In the genomic region with DNA sequence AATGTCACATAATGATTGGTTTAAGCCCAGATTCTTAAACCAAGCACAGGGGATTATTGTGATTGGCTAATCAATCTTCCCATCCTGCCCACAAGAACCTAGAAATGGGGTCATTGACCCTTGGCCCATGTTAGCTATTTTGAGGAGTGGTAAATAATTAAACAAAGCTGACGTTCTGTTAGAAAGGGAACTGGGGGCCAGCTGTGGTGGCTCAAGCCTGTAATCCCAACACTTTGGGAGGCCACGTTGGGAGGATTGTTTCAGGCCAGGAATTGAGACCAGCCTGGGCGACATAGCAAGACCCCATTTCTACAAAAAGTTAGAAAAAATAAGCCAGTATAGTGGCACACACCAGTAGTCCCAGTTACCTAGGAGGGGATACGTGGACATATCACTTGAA, we compare ENCODE assay signal across 17 cellular contexts.
"Had no signal": no experiment of that assay in that cellular context is flagged by ENCODE, and none has a peak within 500 bp of the region (broad histone marks: within the 10 kb centered on the region; RNA-seq: fewer than 3 reads in every experiment).

No MANE protein-coding gene starts in this region.

- H3K27ac Mint-ChIP-seq: memory B cell; mesothelial cell of epicardium; stimulated activated memory B cell treated with anti-CD40 and anti-IgM and Interleukin-4, amounts not matched to agents 10 μg/mL and 1 μg/mL and 100 μg/mL, for 72 hours; stimulated activated naive CD8-positive, alpha-beta T cell treated with anti-CD3 and anti-CD28 coated beads, Interleukin-15, Interleukin-2, amounts not matched to agents 100 ng/mL and 50 ng/mL, for 24 hours had no signal

- H3K27me3 Mint-ChIP-seq: memory B cell; stimulated activated memory B cell treated with anti-CD40 and anti-IgM and Interleukin-4, amounts not matched to agents 10 μg/mL and 1 μg/mL and 100 μg/mL, for 72 hours; stimulated activated naive CD8-positive, alpha-beta T cell treated with anti-CD3 and anti-CD28 coated beads, Interleukin-15, Interleukin-2, amounts not matched to agents 100 ng/mL and 50 ng/mL, for 24 hours had no signal

- H3K27ac ChIP-seq: lower lobe of right lung, neutrophil, tibial artery, upper lobe of left lung, vagina had no signal

- ATAC-seq: lower lobe of right lung; stimulated activated memory B cell treated with anti-CD40 and anti-IgM and Interleukin-4, amounts not matched to agents 10 μg/mL and 1 μg/mL and 100 μg/mL, for 72 hours had no signal

- H3K9me3 ChIP-seq: heart left ventricle, lower lobe of right lung, neutrophil, right atrium auricular region, tibial artery, upper lobe of left lung, vagina had no signal

- DNase-seq: cortex of kidney; dorsolateral prefrontal cortex; effector CD8-positive, alpha-beta T cell; foreskin melanocyte; hippocampal formation; lower lobe of right lung; stimulated activated CD4-positive, alpha-beta T cell treated with anti-CD3 and anti-CD28 coated beads, Interleukin-4, amount 100 ng/mL, for 1 hour; tibial artery had no signal

- H3K4me1 ChIP-seq: lower lobe of right lung, right atrium auricular region, tibial artery, upper lobe of left lung, vagina had no signal

- H3K27me3 ChIP-seq: dorsolateral prefrontal cortex, heart left ventricle, neutrophil, right atrium auricular region, tibial artery, upper lobe of left lung, vagina had no signal

- H3K36me3 ChIP-seq: heart left ventricle, lower lobe of right lung, neutrophil, right atrium auricular region, tibial artery, upper lobe of left lung, vagina had no signal

- H3K4me1 Mint-ChIP-seq: memory B cell; mesothelial cell of epicardium; stimulated activated memory B cell treated with anti-CD40 and anti-IgM and Interleukin-4, amounts not matched to agents 10 μg/mL and 1 μg/mL and 100 μg/mL, for 72 hours had no signal

- H3K4me3 ChIP-seq: dorsolateral prefrontal cortex, heart left ventricle, lower lobe of right lung, right atrium auricular region, tibial artery, upper lobe of left lung, vagina had no signal

- H3K36me3 Mint-ChIP-seq: mesothelial cell of epicardium; stimulated activated memory B cell treated with anti-CD40 and anti-IgM and Interleukin-4, amounts not matched to agents 10 μg/mL and 1 μg/mL and 100 μg/mL, for 72 hours had no signal

- H3K4me3 Mint-ChIP-seq: memory B cell; mesothelial cell of epicardium; stimulated activated memory B cell treated with anti-CD40 and anti-IgM and Interleukin-4, amounts not matched to agents 10 μg/mL and 1 μg/mL and 100 μg/mL, for 72 hours; stimulated activated naive CD8-positive, alpha-beta T cell treated with anti-CD3 and anti-CD28 coated beads, Interleukin-15, Interleukin-2, amounts not matched to agents 100 ng/mL and 50 ng/mL, for 24 hours had no signal

- H3K9me3 Mint-ChIP-seq: memory B cell; stimulated activated memory B cell treated with anti-CD40 and anti-IgM and Interleukin-4, amounts not matched to agents 10 μg/mL and 1 μg/mL and 100 μg/mL, for 72 hours; stimulated activated naive CD8-positive, alpha-beta T cell treated with anti-CD3 and anti-CD28 coated beads, Interleukin-15, Interleukin-2, amounts not matched to agents 100 ng/mL and 50 ng/mL, for 24 hours had no signal
